In genomic region chr7:150645259-150646020, GRCh38 we compare ENCODE assay signal across 20 cellular contexts. TPM values are rescaled to one million over a fixed set of nuclear protein-coding genes. Genes with fewer than 3 reads are reported as not detected.
DNase-seq lines count a peak whose midpoint lies in the region; ATAC-seq and TF ChIP-seq lines count a peak whose summit lies in the region.
"Had no signal": no experiment of that assay in that cellular context is flagged by ENCODE, and none has a peak within 500 bp of the region (broad histone marks: within the 10 kb centered on the region; RNA-seq: fewer than 3 reads in every experiment).

No MANE protein-coding gene starts in this region.

- peaks cover 13% of the 10 kb centered on the region for H3K4me1 ChIP-seq in CD4-positive, CD25-positive, alpha-beta regulatory T cell (ENCODE audit: control insufficient read depth, insufficient read depth, low read length, poor library complexity, severe bottlenecking)
- H3K4me1 ChIP-seq in transverse colon, result no peaks in the 10 kb centered on the region

- no peaks in the 10 kb centered on the region for H3K27me3 ChIP-seq in CD4-positive, CD25-positive, alpha-beta regulatory T cell (ENCODE audit: control insufficient read depth, insufficient read depth, low read length)
- H3K27me3 ChIP-seq in transverse colon, result no peaks in the 10 kb centered on the region
- H3K27me3 ChIP-seq: BLaER1 treated with 17β-estradiol and CSF1 and Interleukin-3, amounts not matched to agents 10 nM and 100 nM had no signal

- no peaks in the 10 kb centered on the region for H3K36me3 ChIP-seq in CD4-positive, CD25-positive, alpha-beta regulatory T cell (ENCODE audit: control insufficient read depth, insufficient read depth, low read length)
- H3K36me3 ChIP-seq in KOPT-K1 (ENCODE audit: insufficient read depth, low read length), result peaks cover 9% of the 10 kb centered on the region; the same call in 1 of the 2 replicates
- no peaks in the 10 kb centered on the region for H3K36me3 ChIP-seq in transverse colon
- H3K36me3 ChIP-seq: BLaER1 treated with 17β-estradiol and CSF1 and Interleukin-3, amounts not matched to agents 10 nM and 100 nM had no signal

- ATAC-seq in activated CD4-positive, alpha-beta T cell treated with anti-CD3 and anti-CD28 coated beads for 36 hours, result no peak
- no peak for ATAC-seq in CD4-positive, CD25-positive, alpha-beta regulatory T cell (ENCODE audit: low read depth in 2 of 2)
- no peak for ATAC-seq in activated naive CD8-positive, alpha-beta T cell treated with anti-CD3 and anti-CD28 coated beads, Interleukin-2, amount 10 ng/mL, durations not matched to agents 7 days and 5 days (ENCODE audit: low read depth)
- ATAC-seq in HG03095 (IDR thresholded peaks at IDR 0.05; ENCODE audit: unreplicated experiment), result no peak

- no peak for TF ChIP-seq POLR2A in transverse colon (IDR thresholded peaks at IDR 0.05)

- H3K27ac ChIP-seq in CD4-positive, CD25-positive, alpha-beta regulatory T cell (ENCODE audit: insufficient read depth, low read length, poor library complexity, severe bottlenecking), result no peak overlapping the region
- H3K27ac ChIP-seq in KOPT-K1 (ENCODE audit: low read depth, low read length, poor library complexity, severe bottlenecking) (peak overlapping the region; percentile 37), transverse colon (no peak overlapping the region)
- H3K27ac ChIP-seq: BLaER1 treated with 17β-estradiol and CSF1 and Interleukin-3, amounts not matched to agents 10 nM and 100 nM; HL-60; PC-9 had no signal

- H3K4me3 Mint-ChIP-seq in activated CD4-positive, alpha-beta T cell treated with anti-CD3 and anti-CD28 coated beads for 36 hours, result no peak overlapping the region
- H3K4me3 Mint-ChIP-seq in CD4-positive, CD25-positive, alpha-beta regulatory T cell, result peak overlapping the region in 3 of 4 donors; percentile 4 to 48 (median 39)
- no peak overlapping the region for H3K4me3 Mint-ChIP-seq in activated naive CD8-positive, alpha-beta T cell treated with anti-CD3 and anti-CD28 coated beads, Interleukin-2, amount 10 ng/mL, durations not matched to agents 7 days and 5 days

- H3K4me1 Mint-ChIP-seq in activated CD4-positive, alpha-beta T cell treated with anti-CD3 and anti-CD28 coated beads for 36 hours, result peaks cover 56% of the 10 kb centered on the region
- H3K4me1 Mint-ChIP-seq in CD4-positive, CD25-positive, alpha-beta regulatory T cell, result peaks cover 16 to 86% (median 34%) of the 10 kb centered on the region in 4 donors
- peaks cover 25% of the 10 kb centered on the region for H3K4me1 Mint-ChIP-seq in activated naive CD8-positive, alpha-beta T cell treated with anti-CD3 and anti-CD28 coated beads, Interleukin-2, amount 10 ng/mL, durations not matched to agents 7 days and 5 days

- H3K4me3 ChIP-seq in CD4-positive, CD25-positive, alpha-beta regulatory T cell (ENCODE audit: low read depth, low read length), result no peak overlapping the region
- H3K4me3 ChIP-seq in transverse colon, result no peak overlapping the region
- H3K4me3 ChIP-seq: BLaER1 treated with 17β-estradiol and CSF1 and Interleukin-3, amounts not matched to agents 10 nM and 100 nM; PC-9 had no signal

- H3K36me3 Mint-ChIP-seq in activated CD4-positive, alpha-beta T cell treated with anti-CD3 and anti-CD28 coated beads for 36 hours (ENCODE audit: low read depth), result peaks cover 32% of the 10 kb centered on the region
- peaks cover 14% of the 10 kb centered on the region for H3K36me3 Mint-ChIP-seq in CD4-positive, CD25-positive, alpha-beta regulatory T cell
- peaks cover 44% of the 10 kb centered on the region for H3K36me3 Mint-ChIP-seq in activated naive CD8-positive, alpha-beta T cell treated with anti-CD3 and anti-CD28 coated beads, Interleukin-2, amount 10 ng/mL, durations not matched to agents 7 days and 5 days

- peaks cover 25% of the 10 kb centered on the region for H3K9me3 Mint-ChIP-seq in activated CD4-positive, alpha-beta T cell treated with anti-CD3 and anti-CD28 coated beads for 36 hours (ENCODE audit: low read depth)
- H3K9me3 Mint-ChIP-seq in CD4-positive, CD25-positive, alpha-beta regulatory T cell, result peaks cover 0 to 15% (median 4%) of the 10 kb centered on the region in 7 donors
- H3K9me3 Mint-ChIP-seq in activated naive CD8-positive, alpha-beta T cell treated with anti-CD3 and anti-CD28 coated beads, Interleukin-2, amount 10 ng/mL, durations not matched to agents 7 days and 5 days, result peaks cover 19% of the 10 kb centered on the region

- in situ Hi-C loops in transverse colon (cut with MboI; ENCODE audit: low pct_ligation_motif_present in 1 of 4, low pct_unique_long_range_greater_than_20kb in 1 of 4, low sequenced_read_pairs in 3 of 4), result no loop called here

- no peaks in the 10 kb centered on the region for H3K27me3 Mint-ChIP-seq in activated CD4-positive, alpha-beta T cell treated with anti-CD3 and anti-CD28 coated beads for 36 hours
- no peaks in the 10 kb centered on the region for H3K27me3 Mint-ChIP-seq in CD4-positive, CD25-positive, alpha-beta regulatory T cell
- H3K27me3 Mint-ChIP-seq in activated naive CD8-positive, alpha-beta T cell treated with anti-CD3 and anti-CD28 coated beads, Interleukin-2, amount 10 ng/mL, durations not matched to agents 7 days and 5 days, result no peaks in the 10 kb centered on the region

- DNase-seq in activated CD4-positive, alpha-beta T cell treated with anti-CD3 and anti-CD28 coated beads for 36 hours, result no peak
- DNase-seq in activated CD4-positive, alpha-beta T cell treated with anti-CD3 and anti-CD28 coated beads, Interleukin-2, amount 50 U/mL, for 4 hours, result no peak
- no peak for DNase-seq in CD4-positive, CD25-positive, alpha-beta regulatory T cell
- no peak for DNase-seq in activated naive CD8-positive, alpha-beta T cell treated with anti-CD3 and anti-CD28 coated beads, Interleukin-2, amount 10 ng/mL, durations not matched to agents 7 days and 5 days
- DNase-seq in GM19238 (ENCODE audit: insufficient read length, low spot score) (no peak), transverse colon (no peak)
- DNase-seq: Calu3, DMS79, GDM1, KBM-7, NCI-H1048, NCI-H146, NCI-H69, PC-9 had no signal

- no peak for TF ChIP-seq CTCF in transverse colon (IDR thresholded peaks at IDR 0.05)

- no peaks in the 10 kb centered on the region for H3K9me3 ChIP-seq in CD4-positive, CD25-positive, alpha-beta regulatory T cell (ENCODE audit: control insufficient read depth in 2 of 2, low read length in 2 of 2)
- peaks cover 62% of the 10 kb centered on the region for H3K9me3 ChIP-seq in KOPT-K1 (ENCODE audit: insufficient read depth, low read length, poor library complexity, severe bottlenecking)
- H3K9me3 ChIP-seq in transverse colon, result no peaks in the 10 kb centered on the region

- POLR2A ChIA-PET in activated CD4-positive, alpha-beta T cell treated with anti-CD3 and anti-CD28 coated beads for 36 hours (lab: Charles Lee), result no interaction called here
- POLR2A ChIA-PET in activated naive CD8-positive, alpha-beta T cell treated with anti-CD3 and anti-CD28 coated beads, Interleukin-2, amount 10 ng/mL, durations not matched to agents 7 days and 5 days (lab: Charles Lee), result no interaction called here

- TF ChIP-seq EP300 in transverse colon (IDR thresholded peaks at IDR 0.05; ENCODE audit: low read depth), result no peak

- WGBS in transverse colon (ENCODE audit: low coverage in 1 of 2), 2 donors, result 78 to 87% methylated on average over 4 to 6 of the region's 6 CpGs

- intact Hi-C loops in activated CD4-positive, alpha-beta T cell treated with anti-CD3 and anti-CD28 coated beads for 36 hours (cut with DNase I, micrococcal nuclease), result no loop called here
- intact Hi-C loops in transverse colon (cut with DNase I; ENCODE audit: low total_unique reads), result no loop called here

- CTCF ChIA-PET in activated CD4-positive, alpha-beta T cell treated with anti-CD3 and anti-CD28 coated beads for 36 hours (lab: Charles Lee), result interaction anchor here (1.3 kb wide), 1 partner anchor 112 kb away, joined by 3 read pairs; no protein-coding TSS in a partner anchor

- peak overlapping the region; percentile 29 for H3K27ac Mint-ChIP-seq in activated CD4-positive, alpha-beta T cell treated with anti-CD3 and anti-CD28 coated beads for 36 hours
- H3K27ac Mint-ChIP-seq in CD4-positive, CD25-positive, alpha-beta regulatory T cell, result peak overlapping the region in 2 of 3 donors; percentile 64 to 72
- peak overlapping the region; percentile 62 for H3K27ac Mint-ChIP-seq in activated naive CD8-positive, alpha-beta T cell treated with anti-CD3 and anti-CD28 coated beads, Interleukin-2, amount 10 ng/mL, durations not matched to agents 7 days and 5 days

RNA-seq across cellular contexts. Expression of gene GIMAP6, which starts 13.3 kb away (rescaled TPM):
- 10 to 100 TPM; 21.6 to 25.4 TPM for total RNA-seq in activated CD4-positive, alpha-beta T cell treated with anti-CD3 and anti-CD28 coated beads for 36 hours
- 43.8 TPM for total RNA-seq in CD4-positive, CD25-positive, alpha-beta regulatory T cell
- polyA plus RNA-seq in CD4-positive, CD25-positive, alpha-beta regulatory T cell, result 100 to 1,000 TPM; 133 to 236 (median 150) TPM
- 100 to 1,000 TPM; 124 to 130 TPM for total RNA-seq in activated naive CD8-positive, alpha-beta T cell treated with anti-CD3 and anti-CD28 coated beads, Interleukin-2, amount 10 ng/mL, durations not matched to agents 7 days and 5 days
- total RNA-seq in transverse colon, result 10 to 100 TPM in 1 of 4 donors, 1 to 10 TPM in 3; 2.2 to 11.7 (median 6.9) TPM
- total RNA-seq: A172, Calu3, H1, PC-9 had no signal
- polyA plus RNA-seq: H1 had no signal

RNA-seq across cellular contexts. Expression of gene GIMAP2, which starts 40.1 kb away (rescaled TPM):
- 10 to 100 TPM; 30.0 to 40.1 TPM for total RNA-seq in activated CD4-positive, alpha-beta T cell treated with anti-CD3 and anti-CD28 coated beads for 36 hours
- 95.1 TPM for total RNA-seq in CD4-positive, CD25-positive, alpha-beta regulatory T cell
- polyA plus RNA-seq in CD4-positive, CD25-positive, alpha-beta regulatory T cell, result 100 to 1,000 TPM in 2 of 4 donors, 10 to 100 TPM in 2; 79.0 to 142 (median 110) TPM
- 100 to 1,000 TPM; 139 to 140 TPM for total RNA-seq in activated naive CD8-positive, alpha-beta T cell treated with anti-CD3 and anti-CD28 coated beads, Interleukin-2, amount 10 ng/mL, durations not matched to agents 7 days and 5 days
- 10 to 100 TPM in 1 of 4 donors, 1 to 10 TPM in 1, not detected in 2; 4.5 to 16.2 TPM for total RNA-seq in transverse colon
- total RNA-seq: H1 had no signal
- polyA plus RNA-seq: H1 had no signal

Comparison
In these comparisons a context has a peak if more than half of its experiments do, and no peak if none do; other contexts are left out.
1. H3K4me3 Mint-ChIP-seq: peak in CD4-positive, CD25-positive, alpha-beta regulatory T cell (3 of 4); none in activated CD4-positive, alpha-beta T cell treated with anti-CD3 and anti-CD28 coated beads for 36 hours (single experiment) and activated naive CD8-positive, alpha-beta T cell treated with anti-CD3 and anti-CD28 coated beads, Interleukin-2, amount 10 ng/mL, durations not matched to agents 7 days and 5 days (single experiment).
2. Peak in every context shown above with its lines, with median percentiles within 50 percentile points of each other: H3K27ac Mint-ChIP-seq.